ENCODE assay signal across 9 cellular contexts in genomic region chr9:76764138-76764537, GRCh38. TPM values are rescaled to one million over a fixed set of nuclear protein-coding genes. Genes with fewer than 3 reads are reported as not detected.
"Had no signal": no experiment of that assay in that cellular context is flagged by ENCODE, and none has a peak within 500 bp of the region (broad histone marks: within the 10 kb centered on the region; RNA-seq: fewer than 3 reads in every experiment).

Gene PCA3 (plus strand): TSS chr9:76764438.

- H3K4me3 ChIP-seq: GM12878 had no signal

- DNase-seq: GDM1, GF-D8 had no signal

- FAIRE-seq: G401.6, GM12878, GM12891, GM12892, GM18507, GM19239 had no signal

RNA-seq across cellular contexts. Expression of gene PCA3, which starts in this region (rescaled TPM):
- total RNA-seq: G401, GM12878 had no signal
